Comparison of ENCODE assay signal across 1 cellular context in the genomic region with DNA sequence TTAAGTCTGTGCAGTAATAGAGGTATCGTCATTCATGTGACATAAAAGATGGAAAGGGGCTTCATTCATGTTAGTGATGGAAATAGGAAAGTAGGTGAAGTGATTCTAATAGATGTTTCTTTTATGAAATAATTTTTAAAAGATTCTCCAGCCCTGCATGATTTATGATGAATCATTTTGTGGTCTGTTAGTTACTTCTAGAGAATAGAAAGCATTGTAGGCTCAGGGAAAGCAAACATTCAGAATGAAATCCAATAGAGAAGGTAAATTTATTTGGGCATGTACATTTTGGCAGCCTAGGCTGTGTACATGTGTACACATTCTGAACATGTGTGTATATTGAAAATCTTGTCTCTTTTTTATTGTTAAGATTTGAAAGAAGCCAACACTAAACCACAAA.
A peak's percentile ranks its signal among the peaks of the same experiment; 100 is the strongest.
TF ChIP-seq lines count a peak whose summit lies in the region.

No MANE protein-coding gene starts in this region.

TF ChIP-seq in HCT116, 20 proteins besides CTCF, POLR2A, EP300 and RAD21:
- peak; percentile 47; the same call in 1 of the 2 replicates for TF ChIP-seq FOSL1 (IDR thresholded peaks at IDR 0.05; ENCODE audit: low read depth)
- no peak for TF ChIP-seq CBX3 (IDR thresholded peaks at IDR 0.05; ENCODE audit: low read depth)
